ENCODE assay signal across 9 cellular contexts in the genomic region with DNA sequence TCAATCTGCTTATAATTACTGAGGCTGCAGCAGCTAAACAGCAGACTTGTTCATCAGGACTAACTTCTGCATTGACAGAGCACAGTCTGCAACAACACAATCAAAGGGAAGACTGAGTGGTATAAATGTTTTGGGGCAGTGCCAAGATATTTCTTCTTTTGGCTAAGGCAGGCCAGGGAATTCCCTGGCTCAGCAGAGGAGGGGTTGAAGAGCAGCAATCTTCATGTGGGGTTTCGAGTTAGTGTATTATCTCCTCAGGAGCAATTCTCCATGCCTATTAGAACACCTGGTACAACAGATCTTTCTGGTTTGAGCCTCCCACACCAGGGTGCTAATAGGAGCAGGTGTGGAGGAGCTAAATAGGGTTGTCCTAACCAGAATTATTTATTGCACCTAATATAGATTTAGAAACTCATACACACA.
DNase-seq lines count a peak whose midpoint lies in the region; ATAC-seq and TF ChIP-seq lines count a peak whose summit lies in the region.
"Had no signal": no experiment of that assay in that cellular context is flagged by ENCODE, and none has a peak within 500 bp of the region (broad histone marks: within the 10 kb centered on the region; RNA-seq: fewer than 3 reads in every experiment).

No MANE protein-coding gene starts in this region.

- peak; percentile 53 for ATAC-seq in GM21528 (IDR thresholded peaks at IDR 0.05; ENCODE audit: low FRiP score, unreplicated experiment)
- peak; percentile 72 for ATAC-seq in omental fat pad (ENCODE audit: low FRiP score)
- no peak for ATAC-seq in GM18909 (IDR thresholded peaks at IDR 0.05; ENCODE audit: poor library complexity, unreplicated experiment)

- no peak for TF ChIP-seq CTCF in brain microvascular endothelial cell (IDR thresholded peaks at IDR 0.05; ENCODE audit: low read depth, low read length, missing control alignments)
- TF ChIP-seq CTCF in omental fat pad (IDR thresholded peaks at IDR 0.05): no peak

- H3K27ac ChIP-seq in brain microvascular endothelial cell: peak overlapping the region; percentile 61
- H3K27ac ChIP-seq: gastrocnemius medialis had no signal

- in situ Hi-C loops in brain microvascular endothelial cell (cut with HindIII; ENCODE audit: low pct_ligation_motif_present, low sequenced_read_pairs): no loop called here

- DNase-seq in EL: peak; percentile 65
- DNase-seq in NCI-H1436 treated with DMSO at 0.1 percent for 48 hours (lab: John Stamatoyannopoulos, UW): peak; percentile 14
- DNase-seq in brain microvascular endothelial cell: peak; percentile 63
- DNase-seq in omental fat pad (ENCODE audit: low spot score): no peak
- no peak for DNase-seq in NCI-H526 (lab: John Stamatoyannopoulos, UW)
- DNase-seq in epidermal melanocyte (ENCODE audit: insufficient read length, low spot score): no peak
- DNase-seq: gastrocnemius medialis had no signal

- H3K27me3 ChIP-seq in brain microvascular endothelial cell (replicated peaks): no peaks in the 10 kb centered on the region
- H3K27me3 ChIP-seq: gastrocnemius medialis had no signal

- no peaks in the 10 kb centered on the region for H3K36me3 ChIP-seq in brain microvascular endothelial cell (replicated peaks)
- H3K36me3 ChIP-seq: gastrocnemius medialis had no signal

- H3K4me3 ChIP-seq in brain microvascular endothelial cell (ENCODE audit: low read depth, low read length): no peak overlapping the region
- H3K4me3 ChIP-seq: gastrocnemius medialis had no signal

Comparison
In these comparisons a context has a peak if more than half of its experiments do, and no peak if none do; other contexts are left out.
1. DNase-seq: peak in EL (single experiment), NCI-H1436 treated with DMSO at 0.1 percent for 48 hours (single experiment) and brain microvascular endothelial cell (single experiment); none in omental fat pad (single experiment), NCI-H526 (0 of 2) and epidermal melanocyte (single experiment).